ENCODE assay signal across 1 cellular context in the genomic region with DNA sequence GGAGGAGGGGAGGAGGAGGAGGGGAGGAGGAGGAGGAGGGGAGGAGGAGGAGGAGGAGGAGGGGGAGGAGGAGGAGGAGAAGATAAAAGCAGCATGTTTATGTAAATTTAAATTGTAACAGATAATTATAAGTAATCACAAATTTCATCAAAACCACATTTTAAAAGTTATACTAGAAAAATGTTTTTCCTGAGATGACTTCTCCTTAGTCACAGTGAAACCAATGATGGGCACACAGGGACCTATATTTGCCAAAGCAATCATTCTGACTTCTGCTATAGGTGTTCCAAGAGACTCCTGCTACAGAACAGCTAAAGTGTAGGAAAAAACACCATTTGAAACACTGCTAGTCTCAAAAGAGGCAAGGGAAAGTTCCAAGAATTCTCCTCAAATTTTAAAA.
TF ChIP-seq lines count a peak whose summit lies in the region.

No MANE protein-coding gene starts in this region.

TF ChIP-seq in HepG2, 621 proteins besides CTCF, POLR2A, EP300 and RAD21:
- peak; percentile 75; the same call in 1 of the 2 replicates for TF ChIP-seq PCBP1 (IDR thresholded peaks at IDR 0.05; ENCODE audit: borderline replicate concordance, low read depth, low read length)
- TF ChIP-seq GLI4 (CRISPR knock-in tag; IDR thresholded peaks at IDR 0.05; ENCODE audit: borderline replicate concordance) = no peak
- peak; percentile 99 for TF ChIP-seq HNRNPK (IDR thresholded peaks at IDR 0.05; ENCODE audit: low read depth, low read length, poor library complexity, severe bottlenecking)
TF ChIP-seq in HepG2: peak in this region for 2.
